8 cellular contexts compared by ENCODE assay signal in the genomic region with DNA sequence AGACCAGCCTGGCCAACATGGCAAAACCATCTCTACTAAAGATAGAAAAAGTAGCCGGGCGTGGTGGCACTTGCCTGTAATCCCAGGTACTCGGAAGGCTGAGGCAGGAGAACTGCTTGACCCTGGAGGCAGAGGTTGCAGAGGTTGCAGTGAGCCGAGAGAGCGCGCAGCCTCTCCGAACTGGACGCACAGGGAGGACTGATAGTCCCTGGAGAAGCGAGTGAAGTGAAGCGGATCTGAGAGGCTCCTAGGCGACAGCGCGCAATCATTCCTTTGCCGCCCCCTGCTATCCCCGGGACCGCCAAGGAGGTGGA. TPM values are rescaled to one million over a fixed set of nuclear protein-coding genes. Genes with fewer than 3 reads are reported as not detected.
DNase-seq lines count a peak whose midpoint lies in the region; TF ChIP-seq lines count a peak whose summit lies in the region.

No MANE protein-coding gene starts in this region.

- no peaks in the 10 kb centered on the region for H3F3A ChIP-seq in Loucy (ENCODE audit: low read depth)

- H3K9me2 ChIP-seq in Loucy (replicated peaks; ENCODE audit: low read depth, low read length), result no peaks in the 10 kb centered on the region

- peaks cover 21% of the 10 kb centered on the region for H3K4me1 ChIP-seq in CD4-positive, alpha-beta memory T cell (ENCODE audit: insufficient read depth, low read length)
- H3K4me1 ChIP-seq in Loucy (ENCODE audit: insufficient read depth, low read length, poor library complexity, severe bottlenecking) (peaks cover 7% of the 10 kb centered on the region), endocrine pancreas (ENCODE audit: control insufficient read depth, insufficient read depth, low read length) (peaks cover 4% of the 10 kb centered on the region)

- peaks cover 14 to 26% (median 20%) of the 10 kb centered on the region in 4 donors for H3K4me1 Mint-ChIP-seq in CD4-positive, alpha-beta memory T cell
- peaks cover 28% of the 10 kb centered on the region for H3K4me1 Mint-ChIP-seq in neural crest cell

- H3K27me3 ChIP-seq in CD4-positive, alpha-beta memory T cell (ENCODE audit: insufficient read depth, low read length), result no peaks in the 10 kb centered on the region
- H3K27me3 ChIP-seq in Loucy (ENCODE audit: insufficient read depth, low read length, poor library complexity, severe bottlenecking) (no peaks in the 10 kb centered on the region), endocrine pancreas (ENCODE audit: control insufficient read depth, insufficient read depth, low read length) (no peaks in the 10 kb centered on the region)

- H3K79me2 ChIP-seq in Loucy (ENCODE audit: insufficient read depth, low read length), result peaks cover 31% of the 10 kb centered on the region

- no peaks in the 10 kb centered on the region for H4K20me1 ChIP-seq in Loucy (ENCODE audit: insufficient read depth, low read length, poor library complexity, severe bottlenecking)

- H3K9me3 Mint-ChIP-seq in CD4-positive, alpha-beta memory T cell, result peaks cover 0 to 10% (median 5%) of the 10 kb centered on the region in 8 donors
- H3K9me3 Mint-ChIP-seq in neural crest cell, result no peaks in the 10 kb centered on the region

- intact Hi-C loops in CD4-positive, alpha-beta memory T cell (cut with micrococcal nuclease), result loop anchor here (1.0 to 2.0 kb wide), 7 partner anchors 36 to 480 kb away; a partner anchor contains a TSS

- POLR2A ChIA-PET in CD4-positive, alpha-beta memory T cell (lab: Charles Lee; ENCODE audit: partially characterized antibody), result interaction anchor here (3.2 kb wide), 1 partner anchor 148 kb away, joined by 36 read pairs; a partner anchor contains a TSS

- peak overlapping the region; percentile 81 for H3K4me2 ChIP-seq in Loucy (ENCODE audit: low read depth, low read length, poor library complexity, severe bottlenecking)

- TF ChIP-seq CTCF in Loucy (conservative IDR thresholded peaks at IDR 0.05; ENCODE audit: low read length) (no peak), neural crest cell (conservative IDR thresholded peaks at IDR 0.05) (no peak)

- CTCF ChIA-PET in CD4-positive, alpha-beta memory T cell (lab: Charles Lee; ENCODE audit: partially characterized antibody), result interaction anchor here (1.3 kb wide), 2 partner anchors 34 kb away, joined by 3 read pairs; no protein-coding TSS in a partner anchor

- peak overlapping the region; percentile 88 for H3K27ac ChIP-seq in CD4-positive, alpha-beta memory T cell (ENCODE audit: low read depth, low read length)

- H3K4me3 ChIP-seq in CD4-positive, alpha-beta memory T cell (ENCODE audit: low read length in 2 of 2), result peak overlapping the region; percentile 87 to 94
- peak overlapping the region; percentile 86 for H3K4me3 ChIP-seq in Loucy (ENCODE audit: low read length, poor library complexity, severe bottlenecking)
- H3K4me3 ChIP-seq in endocrine pancreas (ENCODE audit: control insufficient read depth, insufficient read depth, low read length), result peak overlapping the region; percentile 90

- peaks cover 24 to 45% of the 10 kb centered on the region in 2 donors for H3K36me3 Mint-ChIP-seq in CD4-positive, alpha-beta memory T cell
- H3K36me3 Mint-ChIP-seq in neural crest cell (ENCODE audit: low read depth), result peaks cover 14% of the 10 kb centered on the region

- H3K27ac Mint-ChIP-seq in CD4-positive, alpha-beta memory T cell, result peak overlapping the region; percentile 100
- peak overlapping the region; percentile 100 for H3K27ac Mint-ChIP-seq in neural crest cell (ENCODE audit: unreplicated experiment)

- H3K9ac ChIP-seq in Loucy (ENCODE audit: low read depth, low read length, poor library complexity, severe bottlenecking), result peak overlapping the region; percentile 96
- peak overlapping the region; percentile 99 for H3K9ac ChIP-seq in endocrine pancreas (ENCODE audit: control insufficient read depth, insufficient read depth, low read length)

- H2AFZ ChIP-seq in Loucy (ENCODE audit: low read length), result peak overlapping the region; percentile 90

- peaks cover 23% of the 10 kb centered on the region for H3K36me3 ChIP-seq in CD4-positive, alpha-beta memory T cell (ENCODE audit: insufficient read depth, low read length)
- H3K36me3 ChIP-seq in Loucy (ENCODE audit: insufficient read depth, low read length), result peaks cover 16% of the 10 kb centered on the region; the same call in 1 of the 2 replicates
- peaks cover under 1% of the 10 kb centered on the region for H3K36me3 ChIP-seq in endocrine pancreas (ENCODE audit: control insufficient read depth, insufficient read depth, low read length)

- H3K9me3 ChIP-seq in CD4-positive, alpha-beta memory T cell (ENCODE audit: control insufficient read depth in 1 of 2, low read length in 2 of 2), result no peaks in the 10 kb centered on the region
- H3K9me3 ChIP-seq in Loucy (ENCODE audit: insufficient read depth, low read depth, low read length) (no peaks in the 10 kb centered on the region), endocrine pancreas (ENCODE audit: control insufficient read depth, low read length) (no peaks in the 10 kb centered on the region)

- peak overlapping the region; percentile 96 to 100 (median 99) for H3K4me3 Mint-ChIP-seq in CD4-positive, alpha-beta memory T cell
- peak overlapping the region; percentile 100 for H3K4me3 Mint-ChIP-seq in neural crest cell

- no peak for DNase-seq in CD4-positive, alpha-beta memory T cell
- DNase-seq in neural crest cell (ENCODE audit: low read depth, low spot score), result no peak
- no peak for DNase-seq in cortex of kidney (lab: John Stamatoyannopoulos, UW)
- DNase-seq in OCI-M2 (lab: John Stamatoyannopoulos, UW; ENCODE audit: unreplicated experiment), result no peak
- no peak for DNase-seq in RPMI8226
- DNase-seq in DMS 273 treated with DMSO at 0.1 percent for 48 hours (lab: John Stamatoyannopoulos, UW), result no peak

- peaks cover 0 to 3% of the 10 kb centered on the region in 2 donors for H3K27me3 Mint-ChIP-seq in CD4-positive, alpha-beta memory T cell
- H3K27me3 Mint-ChIP-seq in neural crest cell (ENCODE audit: low read depth), result peaks cover 2% of the 10 kb centered on the region

RNA-seq across cellular contexts. Expression of a gene that starts 0.2 kb away (rescaled TPM):
- 10 to 100 TPM; 67.2 to 75.8 TPM for total RNA-seq in CD4-positive, alpha-beta memory T cell
- 10 to 100 TPM; 12.5 to 17.4 TPM for polyA plus RNA-seq in CD4-positive, alpha-beta memory T cell
- 57.7 and 63.9 TPM in 2 replicates for total RNA-seq in neural crest cell

RNA-seq across cellular contexts. Expression of a gene that starts 36.5 kb away (rescaled TPM):
- total RNA-seq in CD4-positive, alpha-beta memory T cell, result 10 to 100 TPM; 47.2 to 53.0 TPM
- polyA plus RNA-seq in CD4-positive, alpha-beta memory T cell, result 1 to 10 TPM; 2.1 to 4.2 TPM
- total RNA-seq in neural crest cell, result 71.1 and 78.7 TPM in 2 replicates

RNA-seq across cellular contexts. Expression of a gene that starts 54.1 kb away (rescaled TPM):
- 10 to 100 TPM; 21.2 to 23.2 TPM for total RNA-seq in CD4-positive, alpha-beta memory T cell
- 1 to 10 TPM; 1.2 to 3.9 TPM for polyA plus RNA-seq in CD4-positive, alpha-beta memory T cell
- 23.3 and 25.8 TPM in 2 replicates for total RNA-seq in neural crest cell
